ENCODE assay signal across 13 cellular contexts in genomic region chr3:171095063-171095462, GRCh38.
DNase-seq lines count a peak whose midpoint lies in the region; ATAC-seq lines count a peak whose summit lies in the region.
"Had no signal": no experiment of that assay in that cellular context is flagged by ENCODE, and none has a peak within 500 bp of the region (broad histone marks: within the 10 kb centered on the region; RNA-seq: fewer than 3 reads in every experiment).

No MANE protein-coding gene starts in this region.

- H3K4me3 ChIP-seq in NT2/D1 (ENCODE audit: insufficient read length, low read depth) = no peak overlapping the region
- H3K4me3 ChIP-seq: spleen had no signal

- DNase-seq in NT2/D1 (ENCODE audit: low read depth, low spot score) (peak; percentile 11), NCI-H1105 treated with DMSO at 0.1 percent for 48 hours (lab: John Stamatoyannopoulos, UW) (no peak), NOMO-1 (lab: John Stamatoyannopoulos, UW; ENCODE audit: unreplicated experiment in 2 of 2) (no peak), amygdala (lab: John Stamatoyannopoulos, UW) (no peak), HT-29 (ENCODE audit: low spot score) (no peak)
- DNase-seq: natural killer cell; NCI-H226; spleen; stimulated activated naive CD4-positive, alpha-beta T cell had no signal

- H3K36me3 ChIP-seq in NT2/D1 (ENCODE audit: insufficient read depth, insufficient read length, low read length) = no peaks in the 10 kb centered on the region

- no peak overlapping the region for H3K9ac ChIP-seq in NT2/D1 (ENCODE audit: insufficient read length, low read depth)

- no peaks in the 10 kb centered on the region for H3K27me3 ChIP-seq in NT2/D1 (ENCODE audit: insufficient read depth, insufficient read length)
- H3K27me3 ChIP-seq: spleen had no signal

- H3K9me3 ChIP-seq in NT2/D1 (ENCODE audit: insufficient read depth, low read length) = no peaks in the 10 kb centered on the region
- H3K9me3 ChIP-seq: spleen had no signal

- ATAC-seq in GM18867 (IDR thresholded peaks at IDR 0.05; ENCODE audit: unreplicated experiment) = peak; percentile 57
- ATAC-seq in GM21447 (IDR thresholded peaks at IDR 0.05; ENCODE audit: unreplicated experiment) = peak; percentile 98
- peak; percentile 96 for ATAC-seq in HG03097 (IDR thresholded peaks at IDR 0.05; ENCODE audit: low FRiP score, unreplicated experiment)
- ATAC-seq: natural killer cell, SK-N-SH treated with all-trans-retinoic acid at 6 μM for 48 hours had no signal

- no peaks in the 10 kb centered on the region for H3K4me1 ChIP-seq in NT2/D1 (ENCODE audit: insufficient read depth, insufficient read length)
- H3K4me1 ChIP-seq: spleen had no signal
